In genomic region chr6:35248300-35248699, GRCh38 we compare ENCODE assay signal across 1 cellular context.
TF ChIP-seq lines count a peak whose summit lies in the region.

No MANE protein-coding gene starts in this region.

TF ChIP-seq in GM23338, 12 proteins besides CTCF, POLR2A, EP300 and RAD21:
- no peak for TF ChIP-seq POLR2AphosphoS5 (IDR thresholded peaks at IDR 0.05; ENCODE audit: low read depth)
- TF ChIP-seq, protein P1, sequence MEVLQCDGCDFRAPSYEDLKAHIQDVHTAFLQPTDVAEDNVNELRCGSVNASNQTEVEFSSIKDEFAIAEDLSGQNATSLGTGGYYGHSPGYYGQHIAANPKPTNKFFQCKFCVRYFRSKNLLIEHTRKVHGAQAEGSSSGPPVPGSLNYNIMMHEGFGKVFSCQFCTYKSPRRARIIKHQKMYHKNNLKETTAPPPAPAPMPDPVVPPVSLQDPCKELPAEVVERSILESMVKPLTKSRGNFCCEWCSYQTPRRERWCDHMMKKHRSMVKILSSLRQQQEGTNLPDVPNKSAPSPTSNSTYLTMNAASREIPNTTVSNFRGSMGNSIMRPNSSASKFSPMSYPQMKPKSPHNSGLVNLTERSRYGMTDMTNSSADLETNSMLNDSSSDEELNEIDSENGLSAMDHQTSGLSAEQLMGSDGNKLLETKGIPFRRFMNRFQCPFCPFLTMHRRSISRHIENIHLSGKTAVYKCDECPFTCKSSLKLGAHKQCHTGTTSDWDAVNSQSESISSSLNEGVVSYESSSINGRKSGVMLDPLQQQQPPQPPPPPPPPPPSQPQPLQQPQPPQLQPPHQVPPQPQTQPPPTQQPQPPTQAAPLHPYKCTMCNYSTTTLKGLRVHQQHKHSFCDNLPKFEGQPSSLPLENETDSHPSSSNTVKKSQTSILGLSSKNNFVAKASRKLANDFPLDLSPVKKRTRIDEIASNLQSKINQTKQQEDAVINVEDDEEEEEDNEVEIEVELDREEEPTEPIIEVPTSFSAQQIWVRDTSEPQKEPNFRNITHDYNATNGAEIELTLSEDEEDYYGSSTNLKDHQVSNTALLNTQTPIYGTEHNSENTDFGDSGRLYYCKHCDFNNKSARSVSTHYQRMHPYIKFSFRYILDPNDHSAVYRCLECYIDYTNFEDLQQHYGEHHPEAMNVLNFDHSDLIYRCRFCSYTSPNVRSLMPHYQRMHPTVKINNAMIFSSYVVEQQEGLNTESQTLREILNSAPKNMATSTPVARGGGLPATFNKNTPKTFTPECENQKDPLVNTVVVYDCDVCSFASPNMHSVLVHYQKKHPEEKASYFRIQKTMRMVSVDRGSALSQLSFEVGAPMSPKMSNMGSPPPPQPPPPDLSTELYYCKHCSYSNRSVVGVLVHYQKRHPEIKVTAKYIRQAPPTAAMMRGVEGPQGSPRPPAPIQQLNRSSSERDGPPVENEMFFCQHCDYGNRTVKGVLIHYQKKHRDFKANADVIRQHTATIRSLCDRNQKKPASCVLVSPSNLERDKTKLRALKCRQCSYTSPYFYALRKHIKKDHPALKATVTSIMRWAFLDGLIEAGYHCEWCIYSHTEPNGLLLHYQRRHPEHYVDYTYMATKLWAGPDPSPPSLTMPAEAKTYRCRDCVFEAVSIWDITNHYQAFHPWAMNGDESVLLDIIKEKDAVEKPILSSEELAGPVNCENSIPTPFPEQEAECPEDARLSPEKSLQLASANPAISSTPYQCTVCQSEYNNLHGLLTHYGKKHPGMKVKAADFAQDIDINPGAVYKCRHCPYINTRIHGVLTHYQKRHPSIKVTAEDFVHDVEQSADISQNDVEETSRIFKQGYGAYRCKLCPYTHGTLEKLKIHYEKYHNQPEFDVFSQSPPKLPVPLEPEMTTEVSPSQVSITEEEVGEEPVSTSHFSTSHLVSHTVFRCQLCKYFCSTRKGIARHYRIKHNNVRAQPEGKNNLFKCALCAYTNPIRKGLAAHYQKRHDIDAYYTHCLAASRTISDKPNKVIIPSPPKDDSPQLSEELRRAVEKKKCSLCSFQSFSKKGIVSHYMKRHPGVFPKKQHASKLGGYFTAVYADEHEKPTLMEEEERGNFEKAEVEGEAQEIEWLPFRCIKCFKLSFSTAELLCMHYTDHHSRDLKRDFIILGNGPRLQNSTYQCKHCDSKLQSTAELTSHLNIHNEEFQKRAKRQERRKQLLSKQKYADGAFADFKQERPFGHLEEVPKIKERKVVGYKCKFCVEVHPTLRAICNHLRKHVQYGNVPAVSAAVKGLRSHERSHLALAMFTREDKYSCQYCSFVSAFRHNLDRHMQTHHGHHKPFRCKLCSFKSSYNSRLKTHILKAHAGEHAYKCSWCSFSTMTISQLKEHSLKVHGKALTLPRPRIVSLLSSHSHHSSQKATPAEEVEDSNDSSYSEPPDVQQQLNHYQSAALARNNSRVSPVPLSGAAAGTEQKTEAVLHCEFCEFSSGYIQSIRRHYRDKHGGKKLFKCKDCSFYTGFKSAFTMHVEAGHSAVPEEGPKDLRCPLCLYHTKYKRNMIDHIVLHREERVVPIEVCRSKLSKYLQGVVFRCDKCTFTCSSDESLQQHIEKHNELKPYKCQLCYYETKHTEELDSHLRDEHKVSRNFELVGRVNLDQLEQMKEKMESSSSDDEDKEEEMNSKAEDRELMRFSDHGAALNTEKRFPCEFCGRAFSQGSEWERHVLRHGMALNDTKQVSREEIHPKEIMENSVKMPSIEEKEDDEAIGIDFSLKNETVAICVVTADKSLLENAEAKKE (CRISPR knock-in tag; IDR thresholded peaks at IDR 0.05) = no peak
- TF ChIP-seq ZNF114 (CRISPR knock-in tag; IDR thresholded peaks at IDR 0.05) = no peak
- no peak for TF ChIP-seq JUNB (IDR thresholded peaks at IDR 0.05; ENCODE audit: unreplicated experiment)
- no peak for TF ChIP-seq EZH2phosphoT487 (IDR thresholded peaks at IDR 0.05; ENCODE audit: unreplicated experiment)
- TF ChIP-seq CREB1 (CRISPR knock-in tag; IDR thresholded peaks at IDR 0.05; ENCODE audit: low read depth) = no peak
- TF ChIP-seq STAT1 (IDR thresholded peaks at IDR 0.05; ENCODE audit: unreplicated experiment) = no peak
- TF ChIP-seq ZNF331 (CRISPR knock-in tag; IDR thresholded peaks at IDR 0.05; ENCODE audit: low read depth) = no peak
- TF ChIP-seq, protein P2, sequence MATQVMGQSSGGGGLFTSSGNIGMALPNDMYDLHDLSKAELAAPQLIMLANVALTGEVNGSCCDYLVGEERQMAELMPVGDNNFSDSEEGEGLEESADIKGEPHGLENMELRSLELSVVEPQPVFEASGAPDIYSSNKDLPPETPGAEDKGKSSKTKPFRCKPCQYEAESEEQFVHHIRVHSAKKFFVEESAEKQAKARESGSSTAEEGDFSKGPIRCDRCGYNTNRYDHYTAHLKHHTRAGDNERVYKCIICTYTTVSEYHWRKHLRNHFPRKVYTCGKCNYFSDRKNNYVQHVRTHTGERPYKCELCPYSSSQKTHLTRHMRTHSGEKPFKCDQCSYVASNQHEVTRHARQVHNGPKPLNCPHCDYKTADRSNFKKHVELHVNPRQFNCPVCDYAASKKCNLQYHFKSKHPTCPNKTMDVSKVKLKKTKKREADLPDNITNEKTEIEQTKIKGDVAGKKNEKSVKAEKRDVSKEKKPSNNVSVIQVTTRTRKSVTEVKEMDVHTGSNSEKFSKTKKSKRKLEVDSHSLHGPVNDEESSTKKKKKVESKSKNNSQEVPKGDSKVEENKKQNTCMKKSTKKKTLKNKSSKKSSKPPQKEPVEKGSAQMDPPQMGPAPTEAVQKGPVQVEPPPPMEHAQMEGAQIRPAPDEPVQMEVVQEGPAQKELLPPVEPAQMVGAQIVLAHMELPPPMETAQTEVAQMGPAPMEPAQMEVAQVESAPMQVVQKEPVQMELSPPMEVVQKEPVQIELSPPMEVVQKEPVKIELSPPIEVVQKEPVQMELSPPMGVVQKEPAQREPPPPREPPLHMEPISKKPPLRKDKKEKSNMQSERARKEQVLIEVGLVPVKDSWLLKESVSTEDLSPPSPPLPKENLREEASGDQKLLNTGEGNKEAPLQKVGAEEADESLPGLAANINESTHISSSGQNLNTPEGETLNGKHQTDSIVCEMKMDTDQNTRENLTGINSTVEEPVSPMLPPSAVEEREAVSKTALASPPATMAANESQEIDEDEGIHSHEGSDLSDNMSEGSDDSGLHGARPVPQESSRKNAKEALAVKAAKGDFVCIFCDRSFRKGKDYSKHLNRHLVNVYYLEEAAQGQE (IDR thresholded peaks at IDR 0.05; ENCODE audit: unreplicated experiment) = no peak
- no peak for TF ChIP-seq EZH2 (IDR thresholded peaks at IDR 0.05; ENCODE audit: low read depth, unreplicated experiment)
- no peak for TF ChIP-seq ETS1 (IDR thresholded peaks at IDR 0.05)
- no peak for TF ChIP-seq NANOG (IDR thresholded peaks at IDR 0.05; ENCODE audit: borderline replicate concordance)
